ENCODE assay signal across 23 cellular contexts in genomic region chr1:77026126-77026525, GRCh38.
"Had no signal": no experiment of that assay in that cellular context is flagged by ENCODE, and none has a peak within 500 bp of the region (broad histone marks: within the 10 kb centered on the region; RNA-seq: fewer than 3 reads in every experiment).

No MANE protein-coding gene starts in this region.

- H3K36me3 ChIP-seq: prostate gland, right atrium auricular region, suprapubic skin had no signal

- H3K9me3 ChIP-seq: mucosa of descending colon, prostate gland, right atrium auricular region, suprapubic skin had no signal

- H3K36me3 Mint-ChIP-seq: memory B cell; mesothelial cell of epicardium; naive B cell; natural killer cell treated with Interleukin-12 subunit alpha and Interleukin-12 subunit beta and Interleukin-15 and Interleukin-18, amount 100 ng/mL, for 72 hours; type B pancreatic cell had no signal

- H3K27ac ChIP-seq: coronary artery, prostate gland, right atrium auricular region, suprapubic skin had no signal

- H3K27ac Mint-ChIP-seq: memory B cell; mesothelial cell of epicardium; naive B cell; natural killer cell treated with Interleukin-12 subunit alpha and Interleukin-12 subunit beta and Interleukin-15 and Interleukin-18, amount 100 ng/mL, for 72 hours; stimulated activated naive CD8-positive, alpha-beta T cell treated with anti-CD3 and anti-CD28 coated beads, Interleukin-15, amount 100 ng/mL, for 72 hours; type B pancreatic cell had no signal

- H3K27me3 ChIP-seq: right atrium auricular region, suprapubic skin had no signal

- DNase-seq: kidney; mucosa of descending colon; naive B cell; nucleus accumbens; stimulated activated CD4-positive, alpha-beta T cell treated with anti-CD3 and anti-CD28 coated beads, Interleukin-12 subunit alpha, Interleukin-12 subunit beta, amount 100 ng/mL, for 4 hours; stimulated activated CD4-positive, alpha-beta T cell treated with anti-CD3 and anti-CD28 coated beads, Interleukin-1b, Interleukin-23, amount 100 ng/mL, for 48 hours; stimulated activated CD4-positive, alpha-beta T cell treated with anti-CD3 and anti-CD28 coated beads, Interleukin-4, amount 100 ng/mL, for 1 hour; stimulated activated CD8-positive, alpha-beta memory T cell treated with anti-CD3 and anti-CD28 coated beads, Interleukin-4, amount 100 ng/mL, for 48 hours; stimulated activated naive CD4-positive, alpha-beta T cell; stimulated activated naive CD8-positive, alpha-beta T cell treated with anti-CD3 and anti-CD28 coated beads, Interleukin-15, amount 100 ng/mL, for 72 hours had no signal

- H3K4me1 Mint-ChIP-seq: memory B cell; mesothelial cell of epicardium; naive B cell; stimulated activated naive CD8-positive, alpha-beta T cell treated with anti-CD3 and anti-CD28 coated beads, Interleukin-15, amount 100 ng/mL, for 72 hours had no signal

- H3K4me2 ChIP-seq: smooth muscle cell had no signal

- H3K4me1 ChIP-seq: prostate gland, right atrium auricular region, suprapubic skin had no signal

- ATAC-seq: left lobe of liver; mucosa of descending colon; sciatic nerve; stimulated activated naive CD8-positive, alpha-beta T cell treated with anti-CD3 and anti-CD28 coated beads, Interleukin-15, amount 100 ng/mL, for 72 hours had no signal

- FAIRE-seq: frontal cortex, kidney had no signal

- H3K4me3 ChIP-seq: coronary artery, lung, mucosa of descending colon, prostate gland, right atrium auricular region, smooth muscle cell, suprapubic skin had no signal

- H3K4me3 Mint-ChIP-seq: memory B cell; mesothelial cell of epicardium; naive B cell; natural killer cell treated with Interleukin-12 subunit alpha and Interleukin-12 subunit beta and Interleukin-15 and Interleukin-18, amount 100 ng/mL, for 72 hours; stimulated activated naive CD8-positive, alpha-beta T cell treated with anti-CD3 and anti-CD28 coated beads, Interleukin-15, amount 100 ng/mL, for 72 hours; type B pancreatic cell had no signal

- H3K9me3 Mint-ChIP-seq: memory B cell; mesothelial cell of epicardium; natural killer cell treated with Interleukin-12 subunit alpha and Interleukin-12 subunit beta and Interleukin-15 and Interleukin-18, amount 100 ng/mL, for 72 hours; stimulated activated naive CD8-positive, alpha-beta T cell treated with anti-CD3 and anti-CD28 coated beads, Interleukin-15, amount 100 ng/mL, for 72 hours; type B pancreatic cell had no signal
